10 cellular contexts compared by ENCODE assay signal in the genomic region with DNA sequence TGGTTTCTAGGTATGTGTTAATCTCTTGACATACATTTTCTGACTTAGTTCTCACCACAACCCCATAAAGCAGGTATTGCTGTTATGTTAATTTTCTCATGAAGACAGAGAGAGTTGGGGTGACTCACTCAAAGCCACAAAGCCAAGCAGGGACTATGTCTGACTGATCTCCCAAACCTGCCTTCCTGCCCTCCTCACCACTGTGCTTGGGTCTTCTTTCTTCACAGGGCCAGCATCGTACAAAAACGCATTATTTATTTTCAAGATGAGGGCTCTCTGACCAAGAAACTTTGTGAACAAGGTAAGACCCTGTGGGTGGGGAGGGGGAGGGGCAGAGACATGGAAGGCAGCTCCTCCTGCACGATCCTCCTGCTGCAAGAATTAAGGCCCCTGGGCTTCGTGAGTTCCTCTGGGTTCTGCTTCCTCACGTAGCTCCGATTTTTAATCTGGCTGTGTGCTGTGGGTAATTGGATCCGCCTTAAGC.
A peak's percentile ranks its signal among the peaks of the same experiment; 100 is the strongest.
DNase-seq lines count a peak whose midpoint lies in the region; ATAC-seq and TF ChIP-seq lines count a peak whose summit lies in the region.
"Had no signal": no experiment of that assay in that cellular context is flagged by ENCODE, and none has a peak within 500 bp of the region (broad histone marks: within the 10 kb centered on the region; RNA-seq: fewer than 3 reads in every experiment).

No MANE protein-coding gene starts in this region.

- peaks cover 64% of the 10 kb centered on the region for H3K27me3 ChIP-seq in foreskin keratinocyte
- H3K27me3 ChIP-seq in HAP-1 (ENCODE audit: low read depth) = 0 out of 2 replicates have a peak, but pooled peaks cover 6% of the 10 kb centered on the region

- H3K4me1 ChIP-seq in foreskin keratinocyte = no peaks in the 10 kb centered on the region
- no peaks in the 10 kb centered on the region for H3K4me1 ChIP-seq in HAP-1

- in situ Hi-C loops in HAP-1 (cut with MboI; ENCODE audit: low sequenced_read_pairs) = no loop called here

- peak; percentile 12 for DNase-seq in NB4 (ENCODE audit: low read depth)
- peak in 2 of 3 experiments; percentile 16 to 22 for DNase-seq in activated CD8-positive, alpha-beta memory T cell treated with anti-CD3 and anti-CD28 coated beads for 48 hours (ENCODE audit: low read depth in 2 of 3, low spot score in 2 of 3)
- peak; percentile 42 to 64 for DNase-seq in foreskin keratinocyte
- peak; percentile 27 for DNase-seq in stimulated activated CD8-positive, alpha-beta memory T cell treated with anti-CD3 and anti-CD28 coated beads, Interleukin-4, amount 100 ng/mL, for 24 hours (ENCODE audit: low read depth)
- DNase-seq in HAP-1 (ENCODE audit: low spot score in 2 of 2) = no peak
- DNase-seq in erythroblast (lab: John Stamatoyannopoulos, UW) = no peak
- DNase-seq in GM19238 (ENCODE audit: insufficient read length, low spot score) = no peak

- no peaks in the 10 kb centered on the region for H3K9me3 ChIP-seq in HAP-1

- no peak overlapping the region for H3K27ac ChIP-seq in foreskin keratinocyte
- H3K27ac ChIP-seq: cardiac muscle cell, KMS-11 had no signal

- H3K4me3 ChIP-seq in NB4 (ENCODE audit: low read depth, low read length) (no peak overlapping the region), HAP-1 (no peak overlapping the region)
- H3K4me3 ChIP-seq: cardiac muscle cell had no signal

- TF ChIP-seq CTCF in NB4 (IDR thresholded peaks at IDR 0.05; ENCODE audit: low read depth, low read length) (no peak), foreskin keratinocyte (conservative IDR thresholded peaks at IDR 0.05) (no peak)

- TF ChIP-seq POLR2A in NB4 (IDR thresholded peaks at IDR 0.05; ENCODE audit: extremely low read depth, insufficient read length) (no peak), erythroblast (IDR thresholded peaks at IDR 0.05; ENCODE audit: low read length) (no peak)

- H3K36me3 ChIP-seq in HAP-1 (replicated peaks) = no peaks in the 10 kb centered on the region
- H3K36me3 ChIP-seq: cardiac muscle cell had no signal

- ATAC-seq in foreskin keratinocyte (peak; percentile 98), HG03354 (IDR thresholded peaks at IDR 0.05; ENCODE audit: poor library complexity, severe bottlenecking, unreplicated experiment) (no peak)

Comparison
In these comparisons a context has a peak if more than half of its experiments do, and no peak if none do; other contexts are left out.
1. DNase-seq: peak in NB4 (single experiment), activated CD8-positive, alpha-beta memory T cell treated with anti-CD3 and anti-CD28 coated beads for 48 hours (2 of 3), foreskin keratinocyte (2 of 2) and stimulated activated CD8-positive, alpha-beta memory T cell treated with anti-CD3 and anti-CD28 coated beads, Interleukin-4, amount 100 ng/mL, for 24 hours (single experiment); none in HAP-1 (0 of 2), erythroblast (0 of 2) and GM19238 (single experiment).